ENCODE assay signal across 24 cellular contexts in the genomic region with DNA sequence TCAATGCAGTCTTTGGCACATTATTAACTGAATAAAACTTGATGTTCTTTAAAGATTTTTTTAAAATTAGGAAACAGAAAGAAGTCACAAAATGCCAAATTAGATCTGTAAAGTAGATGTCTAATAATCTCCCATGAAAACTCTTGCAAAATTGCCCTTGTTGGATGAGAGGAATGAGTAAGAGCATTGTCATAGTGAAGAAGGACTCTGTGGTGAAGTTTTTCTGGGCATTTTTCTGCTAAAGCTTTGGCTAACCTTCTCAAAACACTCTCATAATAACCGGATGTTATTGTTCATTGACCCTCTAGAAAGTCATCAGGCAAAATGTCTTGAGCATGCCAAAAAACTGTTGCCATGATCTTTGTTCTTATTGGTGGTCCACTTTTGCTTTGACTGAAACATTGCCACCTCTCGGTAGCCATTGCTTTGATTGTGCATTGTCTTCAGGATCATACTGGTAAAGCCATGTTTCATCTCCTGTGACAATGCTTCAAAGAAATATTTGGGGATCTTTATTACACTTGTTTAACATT.
"Had no signal": no experiment of that assay in that cellular context is flagged by ENCODE, and none has a peak within 500 bp of the region (broad histone marks: within the 10 kb centered on the region; RNA-seq: fewer than 3 reads in every experiment).

No MANE protein-coding gene starts in this region.

- H3K27ac ChIP-seq: brain microvascular endothelial cell, cardiac muscle cell, SK-N-MC, VCaP had no signal

- H3K36me3 ChIP-seq: brain microvascular endothelial cell, cardiac muscle cell had no signal

- H3K4me3 ChIP-seq: cardiac muscle cell, SK-N-MC had no signal

- H3K27me3 ChIP-seq: brain microvascular endothelial cell, cardiac muscle cell had no signal

- DNase-seq: activated CD4-positive, alpha-beta memory T cell treated with anti-CD3 and anti-CD28 coated beads for 36 hours; activated CD4-positive, alpha-beta T cell treated with anti-CD3 and anti-CD28 coated beads, Interleukin-2, amount 10 ng/mL, durations not matched to agents 7 days and 5 days; activated CD4-positive, CD25-positive, alpha-beta regulatory T cell; activated CD8-positive, alpha-beta memory T cell treated with anti-CD3 and anti-CD28 coated beads for 24 hours; activated effector memory CD4-positive, alpha-beta T cell treated with anti-CD3 and anti-CD28 coated beads, Interleukin-2, amount 50 U/mL, for 16 hours; activated naive CD4-positive, alpha-beta T cell treated with Interleukin-2 at 50 U/mL for 16 hours; activated T-cell treated with anti-CD3 and anti-CD28 coated beads, Interleukin-2, amount 50 U/mL, for 4 hours; amygdala; brain microvascular endothelial cell; NCI-H1092; NCI-H1417; NCI-H1694; NCI-H2029; NCI-H345; NCI-H510A; NCI-H526 treated with DMSO at 0.1 percent for 48 hours; NCI-H82; RPMI8226; T-cell; T-helper 2 cell; T1000 had no signal
